ENCODE assay signal across 18 cellular contexts in the genomic region with DNA sequence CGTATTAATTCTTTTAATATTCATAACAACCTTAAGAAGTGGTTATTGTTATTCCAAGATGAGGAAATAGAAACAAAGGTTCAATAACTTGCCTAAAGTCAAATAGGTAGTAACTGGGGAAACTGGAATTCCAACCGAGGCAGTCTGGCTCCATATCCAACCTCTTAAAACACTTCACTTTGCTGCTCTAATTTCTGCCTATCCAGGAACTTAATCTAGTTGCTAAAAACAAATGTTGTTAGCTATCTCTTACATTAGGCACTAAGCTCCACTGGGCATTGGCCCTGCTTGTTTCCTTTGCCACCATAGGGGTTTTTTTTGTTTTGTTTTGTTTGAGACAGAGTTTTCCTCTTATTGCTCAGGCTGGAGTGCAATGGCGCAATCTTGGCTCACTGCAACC. TPM values are rescaled to one million over a fixed set of nuclear protein-coding genes. Genes with fewer than 3 reads are reported as not detected.
DNase-seq lines count a peak whose midpoint lies in the region; ATAC-seq and TF ChIP-seq lines count a peak whose summit lies in the region.
"Had no signal": no experiment of that assay in that cellular context is flagged by ENCODE, and none has a peak within 500 bp of the region (broad histone marks: within the 10 kb centered on the region; RNA-seq: fewer than 3 reads in every experiment).

No MANE protein-coding gene starts in this region.

- H3K4me1 ChIP-seq in GM23338 (ENCODE audit: insufficient read depth), result no peaks in the 10 kb centered on the region
- H3K4me1 ChIP-seq in left ventricle myocardium inferior, result peaks cover 22% of the 10 kb centered on the region
- no peaks in the 10 kb centered on the region for H3K4me1 ChIP-seq in body of pancreas
- no peaks in the 10 kb centered on the region for H3K4me1 ChIP-seq in left lung
- H3K4me1 ChIP-seq: HAP-1 had no signal

- H3K27ac Mint-ChIP-seq in GM23338 (peak overlapping the region; percentile 72; the same call in 1 of the 2 replicates), T-helper 17 cell (peak overlapping the region; percentile 87)
- H3K27ac Mint-ChIP-seq: HFFc6 had no signal

- no peak overlapping the region for H3K4me2 ChIP-seq in GM23338

- no peak overlapping the region for H2AFZ ChIP-seq in GM23338

- H3K27ac ChIP-seq in GM23338 (ENCODE audit: low read depth) (no peak overlapping the region), left ventricle myocardium inferior (replicated peaks) (peak overlapping the region; percentile 50), body of pancreas (no peak overlapping the region), left lung (no peak overlapping the region)

- no peak overlapping the region for H3K4me3 Mint-ChIP-seq in GM23338
- H3K4me3 Mint-ChIP-seq in T-helper 17 cell, result no peak overlapping the region
- H3K4me3 Mint-ChIP-seq: CD4-positive, alpha-beta memory T cell; HFFc6 had no signal

- DNase-seq in Right ventricle myocardium inferior (ENCODE audit: missing footprints), result no peak
- no peak for DNase-seq in cardiac septum (ENCODE audit: low spot score)
- DNase-seq in GM23338 (ENCODE audit: low spot score), result no peak
- no peak for DNase-seq in T-helper 17 cell
- no peak for DNase-seq in left ventricle myocardium inferior
- no peak for DNase-seq in body of pancreas
- DNase-seq in left lung, result no peak
- DNase-seq: C1 segment of cervical spinal cord; Calu3; CD4-positive, alpha-beta memory T cell; COR-L47; DMS53; DMS79 treated with DMSO at 0.1 percent for 48 hours; GF-D8; GOT3; HFFc6 had no signal

- H3K9me2 ChIP-seq in GM23338 (ENCODE audit: insufficient read depth), result no peaks in the 10 kb centered on the region

- TF ChIP-seq CTCF in GM23338 (conservative IDR thresholded peaks at IDR 0.05; ENCODE audit: low read depth in 2 of 2) (no peak), left ventricle myocardium inferior (IDR thresholded peaks at IDR 0.05; ENCODE audit: borderline replicate concordance) (no peak), body of pancreas (IDR thresholded peaks at IDR 0.05) (no peak), left lung (IDR thresholded peaks at IDR 0.05) (no peak)

- no peak for TF ChIP-seq POLR2A in body of pancreas (IDR thresholded peaks at IDR 0.05)

- H3K4me1 Mint-ChIP-seq in GM23338 (no peaks in the 10 kb centered on the region), T-helper 17 cell (peaks cover 7% of the 10 kb centered on the region)

- intact Hi-C loops in Right ventricle myocardium inferior (cut with DNase I), result no loop called here
- intact Hi-C loops in cardiac septum (cut with DNase I), result no loop called here
- intact Hi-C loops in left ventricle myocardium inferior (cut with micrococcal nuclease), result no loop called here
- intact Hi-C loops in body of pancreas (cut with DNase I), result no loop called here
- intact Hi-C loops in left lung (cut with DNase I), result no loop called here

- 91 to 94% methylated on average over 3 of the region's 3 CpGs for WGBS in body of pancreas, 2 donors

- H3K36me3 Mint-ChIP-seq in GM23338 (ENCODE audit: low read depth) (peaks cover 29% of the 10 kb centered on the region), T-helper 17 cell (ENCODE audit: low read depth) (peaks cover 14% of the 10 kb centered on the region)

- peaks cover 20% of the 10 kb centered on the region; the same call in 1 of the 2 replicates for H3K36me3 ChIP-seq in GM23338 (ENCODE audit: insufficient read depth)
- peaks cover 96% of the 10 kb centered on the region for H3K36me3 ChIP-seq in left ventricle myocardium inferior
- peaks cover 8 to 50% of the 10 kb centered on the region in 2 donors for H3K36me3 ChIP-seq in body of pancreas (replicated peaks in 1 of 2; ENCODE audit: insufficient read depth in 1 of 2, low read depth in 2 of 2)
- peaks cover 3 to 100% of the 10 kb centered on the region in 2 donors for H3K36me3 ChIP-seq in left lung

- H3K27me3 ChIP-seq in GM23338 (ENCODE audit: insufficient read depth) (no peaks in the 10 kb centered on the region), left ventricle myocardium inferior (ENCODE audit: low read depth) (no peaks in the 10 kb centered on the region), body of pancreas (no peaks in the 10 kb centered on the region), left lung (no peaks in the 10 kb centered on the region)

- no peaks in the 10 kb centered on the region for H3F3A ChIP-seq in GM23338 (replicated peaks; ENCODE audit: low read depth)

- H3K9me3 Mint-ChIP-seq in GM23338, result no peaks in the 10 kb centered on the region
- H3K9me3 Mint-ChIP-seq: CD4-positive, alpha-beta memory T cell; HFFc6 had no signal

- H3K9me3 ChIP-seq in T-helper 17 cell (ENCODE audit: control insufficient read depth, low read length, poor library complexity, severe bottlenecking), result no peaks in the 10 kb centered on the region
- H3K9me3 ChIP-seq in left ventricle myocardium inferior (replicated peaks), result no peaks in the 10 kb centered on the region
- H3K9me3 ChIP-seq in body of pancreas, result no peaks in the 10 kb centered on the region
- no peaks in the 10 kb centered on the region for H3K9me3 ChIP-seq in left lung
- H3K9me3 ChIP-seq: HAP-1 had no signal

- ATAC-seq in Right ventricle myocardium inferior (peak; percentile 50), GM23338 (no peak), T-helper 17 cell (no peak), body of pancreas (no peak), left lung (no peak)

- H4K20me1 ChIP-seq in GM23338 (replicated peaks; ENCODE audit: insufficient read depth), result no peaks in the 10 kb centered on the region

- H3K27me3 Mint-ChIP-seq in GM23338 (ENCODE audit: insufficient read depth, low read depth, poor library complexity) (no peaks in the 10 kb centered on the region), T-helper 17 cell (no peaks in the 10 kb centered on the region)
- H3K27me3 Mint-ChIP-seq: CD4-positive, alpha-beta memory T cell had no signal

- H3K4me3 ChIP-seq in GM23338, result no peak overlapping the region
- no peak overlapping the region for H3K4me3 ChIP-seq in left ventricle myocardium inferior
- no peak overlapping the region for H3K4me3 ChIP-seq in body of pancreas
- no peak overlapping the region for H3K4me3 ChIP-seq in left lung
- H3K4me3 ChIP-seq: HAP-1 had no signal

- no peaks in the 10 kb centered on the region for H3K79me2 ChIP-seq in GM23338 (replicated peaks; ENCODE audit: insufficient read depth)

TF ChIP-seq in GM23338, 12 proteins besides CTCF, POLR2A, EP300 and RAD21 (continues in another document):
- no peak for TF ChIP-seq STAT1 (IDR thresholded peaks at IDR 0.05; ENCODE audit: unreplicated experiment)
- TF ChIP-seq POLR2AphosphoS5 (IDR thresholded peaks at IDR 0.05; ENCODE audit: low read depth), result no peak
- no peak for TF ChIP-seq EZH2phosphoT487 (IDR thresholded peaks at IDR 0.05; ENCODE audit: unreplicated experiment)
- no peak for TF ChIP-seq ZNF331 (CRISPR knock-in tag; IDR thresholded peaks at IDR 0.05; ENCODE audit: low read depth)
- TF ChIP-seq CREB1 (CRISPR knock-in tag; IDR thresholded peaks at IDR 0.05; ENCODE audit: low read depth), result no peak
- TF ChIP-seq, protein P1, sequence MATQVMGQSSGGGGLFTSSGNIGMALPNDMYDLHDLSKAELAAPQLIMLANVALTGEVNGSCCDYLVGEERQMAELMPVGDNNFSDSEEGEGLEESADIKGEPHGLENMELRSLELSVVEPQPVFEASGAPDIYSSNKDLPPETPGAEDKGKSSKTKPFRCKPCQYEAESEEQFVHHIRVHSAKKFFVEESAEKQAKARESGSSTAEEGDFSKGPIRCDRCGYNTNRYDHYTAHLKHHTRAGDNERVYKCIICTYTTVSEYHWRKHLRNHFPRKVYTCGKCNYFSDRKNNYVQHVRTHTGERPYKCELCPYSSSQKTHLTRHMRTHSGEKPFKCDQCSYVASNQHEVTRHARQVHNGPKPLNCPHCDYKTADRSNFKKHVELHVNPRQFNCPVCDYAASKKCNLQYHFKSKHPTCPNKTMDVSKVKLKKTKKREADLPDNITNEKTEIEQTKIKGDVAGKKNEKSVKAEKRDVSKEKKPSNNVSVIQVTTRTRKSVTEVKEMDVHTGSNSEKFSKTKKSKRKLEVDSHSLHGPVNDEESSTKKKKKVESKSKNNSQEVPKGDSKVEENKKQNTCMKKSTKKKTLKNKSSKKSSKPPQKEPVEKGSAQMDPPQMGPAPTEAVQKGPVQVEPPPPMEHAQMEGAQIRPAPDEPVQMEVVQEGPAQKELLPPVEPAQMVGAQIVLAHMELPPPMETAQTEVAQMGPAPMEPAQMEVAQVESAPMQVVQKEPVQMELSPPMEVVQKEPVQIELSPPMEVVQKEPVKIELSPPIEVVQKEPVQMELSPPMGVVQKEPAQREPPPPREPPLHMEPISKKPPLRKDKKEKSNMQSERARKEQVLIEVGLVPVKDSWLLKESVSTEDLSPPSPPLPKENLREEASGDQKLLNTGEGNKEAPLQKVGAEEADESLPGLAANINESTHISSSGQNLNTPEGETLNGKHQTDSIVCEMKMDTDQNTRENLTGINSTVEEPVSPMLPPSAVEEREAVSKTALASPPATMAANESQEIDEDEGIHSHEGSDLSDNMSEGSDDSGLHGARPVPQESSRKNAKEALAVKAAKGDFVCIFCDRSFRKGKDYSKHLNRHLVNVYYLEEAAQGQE (IDR thresholded peaks at IDR 0.05; ENCODE audit: unreplicated experiment), result no peak

RNA-seq across cellular contexts. Expression of a gene that starts 24.8 kb away (rescaled TPM):
- total RNA-seq in Right ventricle myocardium inferior (33.9 TPM), cardiac septum (46.0 TPM), T-helper 17 cell (10 to 100 TPM; 16.6 to 17.8 TPM), left ventricle myocardium inferior (44.3 TPM), body of pancreas (10 to 100 TPM; 43.8 to 86.7 TPM), left lung (10 to 100 TPM; 57.3 to 71.4 TPM)
- 22.7 and 35.0 TPM in 2 replicates for total RNA-seq in GM23338 (2014; rRNA removed; shearing (Covaris generic))
- polyA plus RNA-seq in GM23338 (2016; fragmentation: Nextera tagmentation; extraction: Ambion mirVana), result 38.1 and 41.2 TPM in 2 replicates

RNA-seq across cellular contexts. Expression of a gene that starts 24.8 kb away (rescaled TPM):
- 9.2 TPM for total RNA-seq in Right ventricle myocardium inferior
- 9.2 TPM for total RNA-seq in cardiac septum
- 28.9 and 30.5 TPM in 2 replicates for total RNA-seq in GM23338 (2014; rRNA removed; shearing (Covaris generic))
- polyA plus RNA-seq in GM23338 (2016; fragmentation: Nextera tagmentation; extraction: Ambion mirVana), result 20.1 and 22.4 TPM in 2 replicates
- total RNA-seq in T-helper 17 cell, result 10 to 100 TPM; 26.0 to 29.1 TPM
- total RNA-seq in left ventricle myocardium inferior, result 11.4 TPM
- total RNA-seq in body of pancreas, result 10 to 100 TPM; 10.5 to 14.0 TPM
- total RNA-seq in left lung, result 10 to 100 TPM; 22.7 to 24.1 TPM

RNA-seq across cellular contexts. Expression of a gene that starts 44.0 kb away (rescaled TPM):
- 6.8 TPM for total RNA-seq in Right ventricle myocardium inferior
- 1.4 TPM for total RNA-seq in cardiac septum
- total RNA-seq in GM23338 (2014; rRNA removed; shearing (Covaris generic)), result 17.9 and 20.9 TPM in 2 replicates
- 25.8 and 27.1 TPM in 2 replicates for polyA plus RNA-seq in GM23338 (2016; fragmentation: Nextera tagmentation; extraction: Ambion mirVana)
- under 1 TPM; 0.42 to 0.76 TPM for total RNA-seq in T-helper 17 cell
- 3.8 TPM for total RNA-seq in left ventricle myocardium inferior
- total RNA-seq in body of pancreas, result 1 to 10 TPM; 2.1 to 5.9 TPM
- total RNA-seq in left lung, result 1 to 10 TPM; 5.5 to 9.6 TPM

RNA-seq across cellular contexts. Expression of a gene that starts 48.2 kb away (rescaled TPM):
- total RNA-seq in Right ventricle myocardium inferior, result 0.51 TPM
- 3.0 TPM for total RNA-seq in cardiac septum
- total RNA-seq in GM23338 (2014; rRNA removed; shearing (Covaris generic)), result 2.3 and 4.1 TPM in 2 replicates
- polyA plus RNA-seq in GM23338 (2016; fragmentation: Nextera tagmentation; extraction: Ambion mirVana), result 0.34 and 0.47 TPM in 2 replicates
- 1 to 10 TPM; 1.8 to 2.7 TPM for total RNA-seq in T-helper 17 cell
- total RNA-seq in left ventricle myocardium inferior, result 0.82 TPM
- total RNA-seq in body of pancreas, result 1 to 10 TPM; 2.1 to 4.0 TPM
- 1 to 10 TPM; 1.3 to 3.0 TPM for total RNA-seq in left lung
- total RNA-seq: G401 had no signal
- polyA plus RNA-seq: CD4-positive, alpha-beta memory T cell had no signal
